8 cellular contexts compared by ENCODE assay signal in genomic region chr5:52915176-52915875, GRCh38.
DNase-seq lines count a peak whose midpoint lies in the region; ATAC-seq, FAIRE-seq and TF ChIP-seq lines count a peak whose summit lies in the region.

No MANE protein-coding gene starts in this region.

- TF ChIP-seq CTCF in NB4 (IDR thresholded peaks at IDR 0.05; ENCODE audit: low read depth, low read length) (peak; percentile 24), SU-DHL-6 (IDR thresholded peaks at IDR 0.05; ENCODE audit: insufficient read depth, low read length, poor library complexity, severe bottlenecking) (peak; percentile 55), astrocyte (IDR thresholded peaks at IDR 0.05; ENCODE audit: insufficient read depth, low read depth, low read length) (peak; percentile 69)

- no peaks in the 10 kb centered on the region for H3F3A ChIP-seq in SU-DHL-6 (ENCODE audit: insufficient read depth)

- no peak overlapping the region for H3K4me3 ChIP-seq in NB4 (ENCODE audit: low read depth, low read length)
- no peak overlapping the region for H3K4me3 ChIP-seq in SU-DHL-6 (ENCODE audit: insufficient read depth, low read length, poor library complexity, severe bottlenecking)
- peak overlapping the region; percentile 48 for H3K4me3 ChIP-seq in astrocyte (ENCODE audit: insufficient read depth, low read depth, low read length)
- peak overlapping the region; percentile 21 for H3K4me3 ChIP-seq in skeletal muscle cell (ENCODE audit: low read depth, low read length)

- H3K4me3 Mint-ChIP-seq in astrocyte (ENCODE audit: unreplicated experiment), result peak overlapping the region; percentile 64

- H3K79me2 ChIP-seq in SU-DHL-6 (ENCODE audit: insufficient read depth, low read length) (no peaks in the 10 kb centered on the region), astrocyte (ENCODE audit: insufficient read depth, low read length) (no peaks in the 10 kb centered on the region)

- peak; percentile 66 for FAIRE-seq in astrocyte (lab: Jason Lieb, UNC)

- H3K4me1 Mint-ChIP-seq in astrocyte (ENCODE audit: low read depth, unreplicated experiment), result peaks cover 5% of the 10 kb centered on the region

- peak overlapping the region; percentile 27 for H3K27ac Mint-ChIP-seq in astrocyte (ENCODE audit: unreplicated experiment)

- H3K9me3 ChIP-seq in SU-DHL-6 (ENCODE audit: insufficient read depth, low read length) (no peaks in the 10 kb centered on the region), astrocyte (ENCODE audit: insufficient read depth, low read depth, low read length) (no peaks in the 10 kb centered on the region)

- H2AFZ ChIP-seq in SU-DHL-6 (ENCODE audit: low read depth, low read length, severe bottlenecking), result no peak overlapping the region
- peak overlapping the region; percentile 35 for H2AFZ ChIP-seq in astrocyte (ENCODE audit: low read depth, low read length)

- no peaks in the 10 kb centered on the region for H3K27me3 ChIP-seq in SU-DHL-6 (ENCODE audit: low read length)
- H3K27me3 ChIP-seq in astrocyte (ENCODE audit: insufficient read depth, low read length), result no peaks in the 10 kb centered on the region

- no peak overlapping the region for H3K9ac ChIP-seq in SU-DHL-6 (ENCODE audit: low read length)
- peak overlapping the region; percentile 15 for H3K9ac ChIP-seq in astrocyte (ENCODE audit: low read length)

- no peaks in the 10 kb centered on the region for H3K27me3 Mint-ChIP-seq in astrocyte (ENCODE audit: low read depth, unreplicated experiment)

- no peaks in the 10 kb centered on the region for H3K36me3 Mint-ChIP-seq in astrocyte (ENCODE audit: low read depth, unreplicated experiment)

- DNase-seq in NCI-H2196 (lab: John Stamatoyannopoulos, UW; ENCODE audit: unreplicated experiment), result peak; percentile 0
- DNase-seq in NCI-H2196 treated with DMSO at 0.1 percent for 48 hours (lab: John Stamatoyannopoulos, UW; ENCODE audit: unreplicated experiment), result no peak
- DNase-seq in NB4 (ENCODE audit: low read depth), result peak; percentile 65
- DNase-seq in astrocyte (ENCODE audit: low read depth), result peak; percentile 53
- peak; percentile 44 for DNase-seq in hepatic stellate cell (ENCODE audit: low spot score)
- DNase-seq in skeletal muscle cell (ENCODE audit: low read depth), result peak; percentile 26

- no peaks in the 10 kb centered on the region for H3K4me1 ChIP-seq in astrocyte (ENCODE audit: insufficient read depth, low read length)

- H3K27ac ChIP-seq in SU-DHL-6 (ENCODE audit: low read depth, low read length) (no peak overlapping the region), astrocyte (ENCODE audit: low read depth, low read length) (peak overlapping the region; percentile 35)

- H3K4me2 ChIP-seq in SU-DHL-6 (ENCODE audit: low read depth, low read length, poor library complexity, severe bottlenecking), result peak overlapping the region; percentile 46
- H3K4me2 ChIP-seq in astrocyte (ENCODE audit: low read length), result peak overlapping the region; percentile 77

- no peaks in the 10 kb centered on the region for H4K20me1 ChIP-seq in SU-DHL-6 (ENCODE audit: low read depth, low read length)
- no peaks in the 10 kb centered on the region for H4K20me1 ChIP-seq in astrocyte (ENCODE audit: insufficient read depth, low read length)

- H3K36me3 ChIP-seq in SU-DHL-6 (ENCODE audit: low read length) (no peaks in the 10 kb centered on the region), astrocyte (ENCODE audit: insufficient read depth, low read length) (no peaks in the 10 kb centered on the region)

- H3K9me2 ChIP-seq in SU-DHL-6 (replicated peaks; ENCODE audit: insufficient read depth, low read length), result no peaks in the 10 kb centered on the region

- ATAC-seq in HG02623 (IDR thresholded peaks at IDR 0.05; ENCODE audit: unreplicated experiment), result peak; percentile 98

- no peak for TF ChIP-seq POLR2A in NB4 (IDR thresholded peaks at IDR 0.05; ENCODE audit: extremely low read depth, insufficient read length)

- no peaks in the 10 kb centered on the region for H3K9me3 Mint-ChIP-seq in astrocyte (ENCODE audit: unreplicated experiment)

Comparison
In these comparisons a context has a peak if more than half of its experiments do, and no peak if none do; other contexts are left out.
1. H3K4me3 ChIP-seq: peak in astrocyte (single experiment) and skeletal muscle cell (single experiment); none in NB4 (single experiment) and SU-DHL-6 (single experiment).
2. Peak in every context shown above with its lines, with median percentiles within 50 percentile points of each other: CTCF ChIP-seq.